22 cellular contexts compared by ENCODE assay signal in the genomic region with DNA sequence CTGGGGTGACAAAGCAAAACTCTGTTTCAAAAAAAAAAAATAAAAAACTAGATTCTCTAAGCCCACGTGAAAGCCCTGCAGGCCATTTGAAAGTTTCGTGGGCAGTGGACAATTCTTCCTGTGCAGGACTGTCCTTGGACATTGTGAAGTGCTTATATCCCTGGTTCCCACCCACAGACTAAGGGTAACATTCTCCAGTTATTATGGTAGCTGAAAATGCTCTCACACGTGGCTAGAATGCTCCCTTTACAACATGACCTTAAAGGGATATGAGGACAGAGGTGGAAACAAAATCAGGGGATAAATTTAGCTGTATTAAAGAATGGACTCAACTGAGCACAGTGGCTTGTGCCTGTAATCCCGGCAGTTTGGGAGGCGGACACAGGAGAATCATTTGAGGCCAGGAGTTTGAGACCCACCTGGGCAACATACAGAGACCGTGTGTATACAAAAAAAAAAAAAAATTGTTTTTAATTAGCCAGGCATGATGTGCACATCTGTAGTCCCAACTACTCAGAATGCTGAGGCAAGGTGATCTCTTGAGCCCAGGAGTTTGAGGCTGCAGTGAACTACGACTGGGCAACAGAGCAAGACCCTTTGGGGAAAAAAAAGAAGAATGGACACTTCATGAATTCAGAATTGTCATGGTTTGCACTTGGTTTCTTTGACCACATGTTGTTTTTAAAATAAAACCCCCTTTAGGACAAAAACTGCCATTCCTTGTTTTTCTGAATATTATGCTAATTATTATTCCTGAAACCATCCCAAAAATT.
DNase-seq lines count a peak whose midpoint lies in the region; ATAC-seq and TF ChIP-seq lines count a peak whose summit lies in the region.
"Had no signal": no experiment of that assay in that cellular context is flagged by ENCODE, and none has a peak within 500 bp of the region (broad histone marks: within the 10 kb centered on the region; RNA-seq: fewer than 3 reads in every experiment).

No MANE protein-coding gene starts in this region.

- H3K4me1 Mint-ChIP-seq in activated T-cell treated with anti-CD3 and anti-CD28 coated beads, Interleukin-2, amount 50 U/mL, for 4 hours (ENCODE audit: low read depth) = peaks cover 1% of the 10 kb centered on the region

- H3K4me1 ChIP-seq in heart left ventricle (peaks cover 0 to 27% (median 5%) of the 10 kb centered on the region in 12 donors), parathyroid adenoma (peaks cover 5% of the 10 kb centered on the region), ovary (ENCODE audit: insufficient read depth) (no peaks in the 10 kb centered on the region)
- H3K4me1 ChIP-seq: BE2C, Caco-2 had no signal

- peaks cover 36% of the 10 kb centered on the region for H3K36me3 Mint-ChIP-seq in activated T-cell treated with anti-CD3 and anti-CD28 coated beads, Interleukin-2, amount 50 U/mL, for 4 hours (ENCODE audit: insufficient read depth)

- peak; percentile 15 for DNase-seq in AG10803 (ENCODE audit: low read depth)
- DNase-seq in RPMI7951 (ENCODE audit: low read depth) = peak; percentile 61
- no peak for DNase-seq in heart left ventricle
- no peak for DNase-seq in activated T-cell treated with anti-CD3 and anti-CD28 coated beads, Interleukin-2, amount 50 U/mL, for 48 hours
- no peak for DNase-seq in activated T-cell treated with anti-CD3 and anti-CD28 coated beads, Interleukin-2, amount 50 U/mL, for 4 hours
- no peak for DNase-seq in ovary
- DNase-seq: BE2C; Caco-2; CD4-positive, alpha-beta T cell; GDM1; GOT3; MV-4-11; NCI-H1417; NCI-H187; NCI-H2107; NCI-H2227 treated with DMSO at 0.1 percent for 48 hours; NCI-H510A treated with DMSO at 0.1 percent for 48 hours; NCI-H82; RPMI8226 had no signal

- H3K27ac ChIP-seq in heart left ventricle (peak overlapping the region in 10 of 12 donors; percentile 22 to 76 (median 56)), parathyroid adenoma (peak overlapping the region; percentile 37), ovary (no peak overlapping the region)
- H3K27ac ChIP-seq: KMS-11 had no signal

- no peak overlapping the region for H3K4me3 Mint-ChIP-seq in activated T-cell treated with anti-CD3 and anti-CD28 coated beads, Interleukin-2, amount 50 U/mL, for 4 hours
- H3K4me3 Mint-ChIP-seq: CD4-positive, alpha-beta T cell had no signal

- intact Hi-C loops in heart left ventricle (cut with DNase I) = no loop called here
- intact Hi-C loops in ovary (cut with DNase I) = no loop called here

- no peaks in the 10 kb centered on the region for H3K9me3 Mint-ChIP-seq in activated T-cell treated with anti-CD3 and anti-CD28 coated beads, Interleukin-2, amount 50 U/mL, for 4 hours
- H3K9me3 Mint-ChIP-seq: CD4-positive, alpha-beta T cell had no signal

- no peak overlapping the region for H3K9ac ChIP-seq in parathyroid adenoma
- H3K9ac ChIP-seq: KMS-11 had no signal

- H3K79me2 ChIP-seq in parathyroid adenoma = no peaks in the 10 kb centered on the region

- H3K9me3 ChIP-seq in heart left ventricle (no peaks in the 10 kb centered on the region), parathyroid adenoma (ENCODE audit: control insufficient read depth, low read length) (no peaks in the 10 kb centered on the region), ovary (no peaks in the 10 kb centered on the region)
- H3K9me3 ChIP-seq: BE2C, Caco-2 had no signal

- ATAC-seq in heart left ventricle = peak; percentile 71 to 82 (median 72)
- no peak for ATAC-seq in activated T-cell treated with anti-CD3 and anti-CD28 coated beads, Interleukin-2, amount 50 U/mL, for 4 hours
- ATAC-seq: HCT116 had no signal

- no peak overlapping the region for H3K4me2 ChIP-seq in parathyroid adenoma (ENCODE audit: low read length)
- H3K4me2 ChIP-seq: KMS-11 had no signal

- TF ChIP-seq CTCF in AG10803 (conservative IDR thresholded peaks at IDR 0.05; ENCODE audit: low read length) = no peak
- TF ChIP-seq CTCF in heart left ventricle (IDR thresholded peaks at IDR 0.05) = no peak
- no peak for TF ChIP-seq CTCF in parathyroid adenoma (IDR thresholded peaks at IDR 0.05)
- no peak for TF ChIP-seq CTCF in ovary (IDR thresholded peaks at IDR 0.05)

- WGBS in heart left ventricle, 4 donors = 63 to 72% (median 69%) methylated on average over 7 of the region's 7 CpGs
- WGBS in ovary, 3 donors = 70 to 77% (median 72%) methylated on average over 7 of the region's 7 CpGs

- H3K27me3 Mint-ChIP-seq in activated T-cell treated with anti-CD3 and anti-CD28 coated beads, Interleukin-2, amount 50 U/mL, for 4 hours (ENCODE audit: low read depth) = no peaks in the 10 kb centered on the region
- H3K27me3 Mint-ChIP-seq: CD4-positive, alpha-beta T cell had no signal

- no peaks in the 10 kb centered on the region for H3K27me3 ChIP-seq in heart left ventricle
- no peaks in the 10 kb centered on the region for H3K27me3 ChIP-seq in parathyroid adenoma (ENCODE audit: control insufficient read depth, insufficient read depth, low read length)
- H3K27me3 ChIP-seq in ovary = no peaks in the 10 kb centered on the region
- H3K27me3 ChIP-seq: BE2C had no signal

- H3K4me3 ChIP-seq in AG10803 (ENCODE audit: low read length) (no peak overlapping the region), heart left ventricle (no peak overlapping the region), parathyroid adenoma (ENCODE audit: low read depth, low read length) (no peak overlapping the region), ovary (no peak overlapping the region)

- H3K36me3 ChIP-seq in heart left ventricle (peaks cover 0 to 30% (median 23%) of the 10 kb centered on the region in 9 donors), parathyroid adenoma (ENCODE audit: control insufficient read depth, insufficient read depth, low read length) (no peaks in the 10 kb centered on the region), ovary (no peaks in the 10 kb centered on the region)
- H3K36me3 ChIP-seq: BE2C had no signal

- no peak overlapping the region for H2AFZ ChIP-seq in parathyroid adenoma

- TF ChIP-seq POLR2A in heart left ventricle (IDR thresholded peaks at IDR 0.05) (no peak), ovary (IDR thresholded peaks at IDR 0.05) (no peak)

- TF ChIP-seq EP300 in ovary (IDR thresholded peaks at IDR 0.05) = no peak

Comparison
In these comparisons a context has a peak if more than half of its experiments do, and no peak if none do; other contexts are left out.
1. DNase-seq: peak in AG10803 (single experiment) and RPMI7951 (single experiment); none in heart left ventricle (0 of 5), activated T-cell treated with anti-CD3 and anti-CD28 coated beads, Interleukin-2, amount 50 U/mL, for 48 hours (0 of 2), activated T-cell treated with anti-CD3 and anti-CD28 coated beads, Interleukin-2, amount 50 U/mL, for 4 hours (single experiment) and ovary (0 of 5).
2. ATAC-seq: peak in heart left ventricle (4 of 4); none in activated T-cell treated with anti-CD3 and anti-CD28 coated beads, Interleukin-2, amount 50 U/mL, for 4 hours (0 of 2).
3. H3K27ac ChIP-seq: peak in heart left ventricle (10 of 12) and parathyroid adenoma (single experiment); none in ovary (0 of 2).